Comparison of ENCODE assay signal across 1 cellular context in genomic region chr22:31091106-31091975, GRCh38.
TF ChIP-seq lines count a peak whose summit lies in the region.

No MANE protein-coding gene starts in this region.

TF ChIP-seq in HepG2, 621 proteins besides CTCF, POLR2A, EP300 and RAD21:
- no peak for TF ChIP-seq ZNF703 (CRISPR knock-in tag; IDR thresholded peaks at IDR 0.05; ENCODE audit: borderline replicate concordance)
- TF ChIP-seq SAP130 (CRISPR knock-in tag; IDR thresholded peaks at IDR 0.05; ENCODE audit: low read depth): no peak
- TF ChIP-seq ZNF121 (CRISPR knock-in tag; IDR thresholded peaks at IDR 0.05): no peak
- TF ChIP-seq DR1 (CRISPR knock-in tag; IDR thresholded peaks at IDR 0.05): no peak
- TF ChIP-seq ZBTB7B (CRISPR knock-in tag; IDR thresholded peaks at IDR 0.05): no peak
- no peak for TF ChIP-seq ZNF383 (CRISPR knock-in tag; IDR thresholded peaks at IDR 0.05; ENCODE audit: borderline replicate concordance)
- TF ChIP-seq PRPF4 (IDR thresholded peaks at IDR 0.05; ENCODE audit: low read depth, low read length, poor library complexity, severe bottlenecking): no peak
- TF ChIP-seq ZBTB7A (CRISPR knock-in tag; IDR thresholded peaks at IDR 0.05): no peak
- peak; percentile 49 for TF ChIP-seq RBFOX2 (IDR thresholded peaks at IDR 0.05; ENCODE audit: low read depth, low read length)
